In genomic region chrY:19051021-19051420, GRCh38 we compare ENCODE assay signal across 22 cellular contexts.
DNase-seq lines count a peak whose midpoint lies in the region; ATAC-seq, FAIRE-seq and TF ChIP-seq lines count a peak whose summit lies in the region.
"Had no signal": no experiment of that assay in that cellular context is flagged by ENCODE, and none has a peak within 500 bp of the region (broad histone marks: within the 10 kb centered on the region; RNA-seq: fewer than 3 reads in every experiment).

No MANE protein-coding gene starts in this region.

- H3K9me1 ChIP-seq in endothelial cell of umbilical vein (replicated peaks; ENCODE audit: control insufficient read depth, extremely low read depth, insufficient read depth, low read length), result no peaks in the 10 kb centered on the region

- no peaks in the 10 kb centered on the region for H3K9me3 ChIP-seq in endothelial cell of umbilical vein (replicated peaks; ENCODE audit: control insufficient read depth, insufficient read depth, low read length)
- H3K9me3 ChIP-seq: Peyer's patch, SJSA1 had no signal

- TF ChIP-seq POLR2A in endothelial cell of umbilical vein (IDR thresholded peaks at IDR 0.05; ENCODE audit: low read depth, low read length), result no peak

- no peaks in the 10 kb centered on the region for H3K4me1 ChIP-seq in endothelial cell of umbilical vein (ENCODE audit: control insufficient read depth, extremely low read depth, insufficient read depth, low read length)
- H3K4me1 ChIP-seq in foreskin keratinocyte, result peaks cover 32% of the 10 kb centered on the region
- H3K4me1 ChIP-seq: Peyer's patch, SJSA1 had no signal

- peaks cover 2% of the 10 kb centered on the region for H3K79me2 ChIP-seq in endothelial cell of umbilical vein (ENCODE audit: control insufficient read depth, insufficient read depth, low read length)

- H3K9ac ChIP-seq in endothelial cell of umbilical vein (replicated peaks; ENCODE audit: extremely low read depth, insufficient read depth, low read length), result no peak overlapping the region

- H3K27me3 ChIP-seq in endothelial cell of umbilical vein (ENCODE audit: control insufficient read depth in 2 of 2, insufficient read depth in 2 of 2, low read length in 2 of 2) (no peaks in the 10 kb centered on the region), foreskin keratinocyte (no peaks in the 10 kb centered on the region)
- H3K27me3 ChIP-seq: Peyer's patch, SJSA1 had no signal

- H4K20me1 ChIP-seq in endothelial cell of umbilical vein (replicated peaks; ENCODE audit: control insufficient read depth, extremely low read depth, insufficient read depth, low read length), result no peaks in the 10 kb centered on the region

- H3K36me3 ChIP-seq in endothelial cell of umbilical vein (ENCODE audit: control insufficient read depth in 2 of 2, extremely low read depth in 1 of 2, insufficient read depth in 2 of 2, low read length in 2 of 2), result no peaks in the 10 kb centered on the region
- H3K36me3 ChIP-seq: Peyer's patch, SJSA1 had no signal

- peak; percentile 60 for DNase-seq in EH (ENCODE audit: low read depth)
- peak; percentile 17 for DNase-seq in RCC 7860 (ENCODE audit: low spot score)
- DNase-seq in endothelial cell of umbilical vein (ENCODE audit: low read depth, low spot score), result no peak
- DNase-seq in foreskin keratinocyte, result peak in 1 of 2 donors; percentile 69
- no peak for DNase-seq in HPDE6-E6E7 (ENCODE audit: extremely low spot score)
- DNase-seq in DMS 273 treated with DMSO at 0.1 percent for 48 hours (lab: John Stamatoyannopoulos, UW), result no peak
- DNase-seq: DMS79, GOT3, NCI-H1092, NCI-H1436, NCI-H187 treated with DMSO at 0.1 percent for 48 hours, NCI-H2107, NCI-H226, NCI-H524, Peyer's patch had no signal

- CTCF ChIA-PET in endothelial cell of umbilical vein (lab: Charles Lee), result no interaction called here

- BruUV-seq in endothelial cell of umbilical vein (replicated peaks; lab: Mats Ljungman, UMichigan), result no TSS peak

- POLR2A ChIA-PET in endothelial cell of umbilical vein (lab: Charles Lee), result no interaction called here

- no peak overlapping the region for H3K4me2 ChIP-seq in endothelial cell of umbilical vein (ENCODE audit: insufficient read depth, low read length)

- dilution Hi-C loops in endothelial cell of umbilical vein (cut with MboI; ENCODE audit: extremely low pct_ligation_motif_present, low sequenced_read_pairs), result no loop called here

- peak; percentile 75 for FAIRE-seq in RCC 7860 (lab: Jason Lieb, UNC)
- FAIRE-seq in endothelial cell of umbilical vein (lab: Jason Lieb, UNC), result peak; percentile 66
- FAIRE-seq: D721Med, GM12891 had no signal

- TF ChIP-seq CTCF in endothelial cell of umbilical vein (IDR thresholded peaks at IDR 0.05; ENCODE audit: extremely low read depth in 1 of 2, insufficient read depth in 1 of 2, low read depth in 1 of 2, low read length in 2 of 2) (no peak), foreskin keratinocyte (conservative IDR thresholded peaks at IDR 0.05) (no peak)

- intact Hi-C loops in endothelial cell of umbilical vein (cut with micrococcal nuclease), result no loop called here

- no peak overlapping the region for H3K4me3 ChIP-seq in endothelial cell of umbilical vein (replicated peaks in 1 of 3; ENCODE audit: insufficient read depth in 1 of 3, low read depth in 1 of 3, low read length in 3 of 3)
- H3K4me3 ChIP-seq: Peyer's patch, SJSA1 had no signal

- H3K27ac ChIP-seq in endothelial cell of umbilical vein (ENCODE audit: insufficient read depth, low read depth, low read length) (no peak overlapping the region), foreskin keratinocyte (no peak overlapping the region)
- H3K27ac ChIP-seq: Peyer's patch, SJSA1 had no signal

- no peak overlapping the region for H2AFZ ChIP-seq in endothelial cell of umbilical vein (ENCODE audit: low read depth, low read length)

- ATAC-seq in foreskin keratinocyte (peak; percentile 33), HG03457 (IDR thresholded peaks at IDR 0.05; ENCODE audit: unreplicated experiment) (no peak), GM18870 (IDR thresholded peaks at IDR 0.05; ENCODE audit: unreplicated experiment) (no peak)
- ATAC-seq: HCT116, Right ventricle myocardium inferior had no signal

TF ChIP-seq in endothelial cell of umbilical vein, 7 proteins besides CTCF, POLR2A, EP300 and RAD21:
- no peak for TF ChIP-seq POLR2AphosphoS5 (IDR thresholded peaks at IDR 0.05; ENCODE audit: insufficient read depth, low read depth, low read length)
- TF ChIP-seq EZH2 (IDR thresholded peaks at IDR 0.05; ENCODE audit: borderline replicate concordance, low read depth, low read length, severe bottlenecking), result no peak
- TF ChIP-seq MAX (IDR thresholded peaks at IDR 0.05; ENCODE audit: insufficient read depth, insufficient read length), result no peak
- no peak for TF ChIP-seq MYC (IDR thresholded peaks at IDR 0.05; ENCODE audit: low read depth, low read length)

Comparison
In these comparisons a context has a peak if more than half of its experiments do, and no peak if none do; other contexts are left out.
1. DNase-seq: peak in EH (single experiment) and RCC 7860 (single experiment); none in endothelial cell of umbilical vein (single experiment), HPDE6-E6E7 (single experiment) and DMS 273 treated with DMSO at 0.1 percent for 48 hours (single experiment).